In the genomic region with DNA sequence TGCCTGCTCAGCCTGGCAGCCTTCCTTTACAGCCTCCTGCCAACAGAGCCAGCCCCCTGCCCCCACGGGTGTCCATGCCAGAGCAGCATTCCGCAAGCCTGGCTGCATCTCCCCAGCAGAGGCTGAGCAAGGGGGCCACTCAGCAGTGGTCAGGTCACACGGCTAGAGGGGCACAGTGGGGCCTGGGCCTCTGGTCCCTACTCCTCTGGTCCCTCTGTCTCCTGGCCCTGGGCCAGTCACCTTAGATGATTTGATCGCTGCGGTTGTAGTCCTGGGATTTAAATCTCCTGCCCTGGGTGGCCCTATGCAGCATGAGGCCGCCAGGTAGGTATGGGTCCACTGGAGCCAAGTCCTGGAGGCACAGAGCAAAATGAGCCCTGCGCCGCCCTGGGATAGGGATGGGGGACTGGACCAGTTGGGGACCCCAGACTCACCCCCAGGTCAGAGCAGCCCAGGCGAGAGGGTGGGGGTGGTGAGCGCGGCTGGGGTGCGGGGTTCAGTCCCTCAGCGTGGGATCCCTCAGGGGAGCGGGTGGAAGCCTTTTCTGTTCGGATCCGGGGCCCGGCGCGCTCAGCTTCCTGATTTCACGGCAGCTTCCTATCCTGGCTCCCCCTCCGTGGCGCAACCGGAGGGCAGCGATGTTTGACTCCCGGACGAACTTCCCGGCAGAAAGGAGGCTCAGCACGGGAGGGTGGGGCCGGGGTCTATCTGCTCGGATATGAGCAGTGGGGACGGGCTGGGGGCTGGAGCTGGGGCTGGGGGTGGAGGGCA, we compare ENCODE assay signal across 8 cellular contexts. TPM values are rescaled to one million over a fixed set of nuclear protein-coding genes. Genes with fewer than 3 reads are reported as not detected.
DNase-seq lines count a peak whose midpoint lies in the region; ATAC-seq, FAIRE-seq and TF ChIP-seq lines count a peak whose summit lies in the region.

A gene (plus strand): TSS at position 138 of the 771 bp plus-strand sequence. CDS start 4,659 bp downstream, outside the sequence.

- peak within 1 kb of the TSS; percentile 91 for H3K9ac ChIP-seq in NT2/D1 (ENCODE audit: insufficient read length, low read depth)
- peak within 1 kb of the TSS; percentile 73 to 77 for H3K9ac ChIP-seq in kidney (ENCODE audit: low read length in 2 of 2)

- H3K36me3 ChIP-seq in NT2/D1 (ENCODE audit: insufficient read depth, insufficient read length, low read length): peaks cover 41% of the 10 kb centered on the region
- H3K36me3 ChIP-seq in kidney (ENCODE audit: control insufficient read depth in 1 of 2, insufficient read depth in 2 of 2, low read length in 2 of 2): no peaks in the 10 kb centered on the region

- H3K27me3 ChIP-seq in NT2/D1 (ENCODE audit: insufficient read depth, insufficient read length): no peaks in the 10 kb centered on the region

- intact Hi-C loops in kidney (cut with DNase I): no loop called here

- peak within 1 kb of the TSS; percentile 81 for H3K4me3 Mint-ChIP-seq in T-helper 2 cell treated with Interferon-gamma antibody and Interleukin-4, amounts not matched to agents 5 μg/mL and 100 μg/mL, for 36 hours
- peak within 1 kb of the TSS; percentile 93 for H3K4me3 Mint-ChIP-seq in chondrocyte (ENCODE audit: unreplicated experiment)

- H3K4me1 Mint-ChIP-seq in T-helper 2 cell treated with Interferon-gamma antibody and Interleukin-4, amounts not matched to agents 5 μg/mL and 100 μg/mL, for 36 hours (ENCODE audit: low read depth): peaks cover 10% of the 10 kb centered on the region
- H3K4me1 Mint-ChIP-seq in chondrocyte (ENCODE audit: low read depth): peaks cover 60% of the 10 kb centered on the region

- TF ChIP-seq CTCF in chondrocyte (IDR thresholded peaks at IDR 0.05) (peak; percentile 7), kidney (IDR thresholded peaks at IDR 0.05; ENCODE audit: borderline replicate concordance, extremely low read depth, insufficient read depth) (no peak)

- no peak for DNase-seq in T-helper 2 cell treated with Interferon-gamma antibody and Interleukin-4, amounts not matched to agents 5 μg/mL and 100 μg/mL, for 36 hours (ENCODE audit: low spot score)
- no peak for DNase-seq in T-helper 2 cell
- no peak for DNase-seq in NT2/D1 (ENCODE audit: low read depth, low spot score)
- no peak for DNase-seq in chondrocyte (ENCODE audit: low spot score)
- DNase-seq in kidney: peak; percentile 91
- no peak for DNase-seq in DMS153 (lab: John Stamatoyannopoulos, UW)

- H3K36me3 Mint-ChIP-seq in T-helper 2 cell treated with Interferon-gamma antibody and Interleukin-4, amounts not matched to agents 5 μg/mL and 100 μg/mL, for 36 hours (ENCODE audit: low read depth): peaks cover 3% of the 10 kb centered on the region
- peaks cover 8% of the 10 kb centered on the region for H3K36me3 Mint-ChIP-seq in chondrocyte (ENCODE audit: low read depth)

- peaks cover 35% of the 10 kb centered on the region for H3K4me1 ChIP-seq in NT2/D1 (ENCODE audit: insufficient read depth, insufficient read length)
- peaks cover 10 to 23% of the 10 kb centered on the region in 2 donors for H3K4me1 ChIP-seq in kidney (ENCODE audit: control insufficient read depth in 1 of 2, insufficient read depth in 1 of 2, low read depth in 1 of 2, low read length in 2 of 2)

- H3K9me3 Mint-ChIP-seq in T-helper 2 cell treated with Interferon-gamma antibody and Interleukin-4, amounts not matched to agents 5 μg/mL and 100 μg/mL, for 36 hours: no peaks in the 10 kb centered on the region
- no peaks in the 10 kb centered on the region for H3K9me3 Mint-ChIP-seq in chondrocyte (ENCODE audit: low read depth)

- H3K9me3 ChIP-seq in NT2/D1 (ENCODE audit: insufficient read depth, low read length) (no peaks in the 10 kb centered on the region), kidney (ENCODE audit: control insufficient read depth in 1 of 2, low read length in 2 of 2) (no peaks in the 10 kb centered on the region)

- FAIRE-seq in kidney (lab: Jason Lieb, UNC): no peak

- H3K27ac ChIP-seq in kidney (ENCODE audit: low read depth in 2 of 2, low read length in 2 of 2): peak within 1 kb of the TSS; percentile 63 to 74
- peak within 1 kb of the TSS; percentile 76 to 98 (median 88) for H3K27ac ChIP-seq in skin epidermis

- H3K27me3 Mint-ChIP-seq in T-helper 2 cell treated with Interferon-gamma antibody and Interleukin-4, amounts not matched to agents 5 μg/mL and 100 μg/mL, for 36 hours (ENCODE audit: low read depth): peaks cover 22% of the 10 kb centered on the region
- H3K27me3 Mint-ChIP-seq in chondrocyte (ENCODE audit: low read depth): no peaks in the 10 kb centered on the region

- H3K27ac Mint-ChIP-seq in T-helper 2 cell treated with Interferon-gamma antibody and Interleukin-4, amounts not matched to agents 5 μg/mL and 100 μg/mL, for 36 hours: no peak within 1 kb of the TSS
- peak within 1 kb of the TSS; percentile 95 for H3K27ac Mint-ChIP-seq in chondrocyte (ENCODE audit: unreplicated experiment)

- ATAC-seq in HG03520 (IDR thresholded peaks at IDR 0.05; ENCODE audit: unreplicated experiment): no peak

- peak within 1 kb of the TSS; percentile 69 for H3K4me3 ChIP-seq in NT2/D1 (ENCODE audit: insufficient read length, low read depth)
- peak within 1 kb of the TSS; percentile 58 to 61 for H3K4me3 ChIP-seq in kidney (ENCODE audit: low read length in 2 of 2)
- peak within 1 kb of the TSS; percentile 46 to 92 (median 76) for H3K4me3 ChIP-seq in skin epidermis

RNA-seq across cellular contexts. Expression of the gene that starts here (rescaled TPM):
- total RNA-seq in chondrocyte (38.8 to 44.4 TPM (median 40.0 TPM) in 3 replicates), kidney (26.6 TPM)
- polyA plus RNA-seq in kidney (ENCODE audit: insufficient read depth, low read depth, low replicate concordance): 7.8 TPM
